Comparison of ENCODE assay signal across 9 cellular contexts in genomic region chr15:75731248-75732100, GRCh38. TPM values are rescaled to one million over a fixed set of nuclear protein-coding genes. Genes with fewer than 3 reads are reported as not detected.
A peak's percentile ranks its signal among the peaks of the same experiment; 100 is the strongest.
DNase-seq lines count a peak whose midpoint lies in the region; ATAC-seq, FAIRE-seq and TF ChIP-seq lines count a peak whose summit lies in the region.
"Had no signal": no experiment of that assay in that cellular context is flagged by ENCODE, and none has a peak within 500 bp of the region (broad histone marks: within the 10 kb centered on the region; RNA-seq: fewer than 3 reads in every experiment).

No MANE protein-coding gene starts in this region.

- peaks cover 10% of the 10 kb centered on the region; the same call in 1 of the 2 replicates for H3K4me1 ChIP-seq in HepG2 (ENCODE audit: insufficient read depth, low read length)
- no peaks in the 10 kb centered on the region for H3K4me1 ChIP-seq in OCI-LY7 (ENCODE audit: insufficient read depth, low read length, poor library complexity, severe bottlenecking)
- peaks cover 0 to 7% of the 10 kb centered on the region in 2 donors for H3K4me1 ChIP-seq in breast epithelium

- peaks cover 6 to 11% of the 10 kb centered on the region in 2 donors for H3K4me1 Mint-ChIP-seq in natural killer cell treated with Interleukin-12 subunit alpha and Interleukin-12 subunit beta and Interleukin-15 and Interleukin-18, amount 100 ng/mL, for 72 hours (ENCODE audit: low read depth in 2 of 2)
- H3K4me1 Mint-ChIP-seq in natural killer cell (peaks cover 0 to 22% of the 10 kb centered on the region in 2 donors), chondrocyte (ENCODE audit: low read depth) (peaks cover 13% of the 10 kb centered on the region)
- peaks cover 10% of the 10 kb centered on the region for H3K4me1 Mint-ChIP-seq in activated CD4-positive, alpha-beta T cell treated with anti-CD3 and anti-CD28 coated beads, Interleukin-2, amount 10 ng/mL, durations not matched to agents 24 days and 14 days

- POLR2A ChIA-PET in HepG2 (lab: Yijun Ruan, JAX): no interaction called here
- POLR2A ChIA-PET in OCI-LY7 (lab: Charles Lee): no interaction called here

- H3K27ac Mint-ChIP-seq in natural killer cell treated with Interleukin-12 subunit alpha and Interleukin-12 subunit beta and Interleukin-15 and Interleukin-18, amount 100 ng/mL, for 72 hours: no peak overlapping the region
- H3K27ac Mint-ChIP-seq in natural killer cell: peak overlapping the region in 1 of 2 donors; percentile 27
- no peak overlapping the region for H3K27ac Mint-ChIP-seq in chondrocyte (ENCODE audit: unreplicated experiment)
- H3K27ac Mint-ChIP-seq in activated CD4-positive, alpha-beta T cell treated with anti-CD3 and anti-CD28 coated beads, Interleukin-2, amount 10 ng/mL, durations not matched to agents 24 days and 14 days: no peak overlapping the region

- H3K36me3 ChIP-seq in HepG2 (replicated peaks in 1 of 2; ENCODE audit: control insufficient read depth in 1 of 2, insufficient read depth in 2 of 2, low read length in 2 of 2) (no peaks in the 10 kb centered on the region), OCI-LY7 (ENCODE audit: insufficient read depth, low read length) (no peaks in the 10 kb centered on the region), breast epithelium (no peaks in the 10 kb centered on the region)

- H3K4me3 ChIP-seq in HepG2 (replicated peaks in 1 of 3; ENCODE audit: insufficient read depth in 1 of 3, low read depth in 2 of 3, low read length in 3 of 3): no peak overlapping the region
- no peak overlapping the region for H3K4me3 ChIP-seq in OCI-LY7 (ENCODE audit: low read depth, low read length, poor library complexity, severe bottlenecking)
- H3K4me3 ChIP-seq in breast epithelium: peak overlapping the region in 1 of 3 donors; percentile 26

- no peak for TF ChIP-seq CTCF in natural killer cell (IDR thresholded peaks at IDR 0.05)
- TF ChIP-seq CTCF in chondrocyte (IDR thresholded peaks at IDR 0.05): no peak
- TF ChIP-seq CTCF in HepG2 (CRISPR knock-in tag; IDR thresholded peaks at IDR 0.05): peak; percentile 33; the same call in 1 of the 2 replicates
- TF ChIP-seq CTCF in OCI-LY7 (conservative IDR thresholded peaks at IDR 0.05; ENCODE audit: low read length): no peak
- no peak for TF ChIP-seq CTCF in breast epithelium (IDR thresholded peaks at IDR 0.05)

- 55% methylated on average over 22 of the region's 26 CpGs for WGBS in HepG2 (ENCODE audit: low lambda C conversion rate)

- H3K4me2 ChIP-seq in HepG2 (ENCODE audit: low read depth, low read length): no peak overlapping the region
- H3K4me2 ChIP-seq in OCI-LY7 (ENCODE audit: low read length): no peak overlapping the region

- no peaks in the 10 kb centered on the region for H3K36me3 Mint-ChIP-seq in natural killer cell treated with Interleukin-12 subunit alpha and Interleukin-12 subunit beta and Interleukin-15 and Interleukin-18, amount 100 ng/mL, for 72 hours
- H3K36me3 Mint-ChIP-seq in natural killer cell: no peaks in the 10 kb centered on the region
- H3K36me3 Mint-ChIP-seq in chondrocyte (ENCODE audit: low read depth): no peaks in the 10 kb centered on the region
- H3K36me3 Mint-ChIP-seq in activated CD4-positive, alpha-beta T cell treated with anti-CD3 and anti-CD28 coated beads, Interleukin-2, amount 10 ng/mL, durations not matched to agents 24 days and 14 days (ENCODE audit: low read depth): no peaks in the 10 kb centered on the region

- BruUV-seq in HepG2 (replicated peaks; lab: Mats Ljungman, UMichigan) (no TSS peak), OCI-LY7 (replicated peaks; lab: Mats Ljungman, UMichigan) (no TSS peak)

- TF ChIP-seq EP300 in HepG2 (IDR thresholded peaks at IDR 0.05; ENCODE audit: low read depth in 2 of 2, low read length in 2 of 2) (no peak), HepG2 (CRISPR knock-in tag; IDR thresholded peaks at IDR 0.05; ENCODE audit: borderline replicate concordance) (no peak)

- H3K27me3 Mint-ChIP-seq in natural killer cell treated with Interleukin-12 subunit alpha and Interleukin-12 subunit beta and Interleukin-15 and Interleukin-18, amount 100 ng/mL, for 72 hours: peaks cover 16 to 32% of the 10 kb centered on the region in 2 donors
- H3K27me3 Mint-ChIP-seq in natural killer cell (ENCODE audit: low read depth in 2 of 2): peaks cover 12 to 63% of the 10 kb centered on the region in 2 donors
- H3K27me3 Mint-ChIP-seq in chondrocyte (ENCODE audit: low read depth): no peaks in the 10 kb centered on the region
- peaks cover 14% of the 10 kb centered on the region for H3K27me3 Mint-ChIP-seq in activated CD4-positive, alpha-beta T cell treated with anti-CD3 and anti-CD28 coated beads, Interleukin-2, amount 10 ng/mL, durations not matched to agents 24 days and 14 days

- in situ Hi-C loops in HepG2 (cut with HindIII; ENCODE audit: extremely low pct_ligation_motif_present, low pct_unique_long_range_greater_than_20kb): no loop called here

- peak; percentile 56 for DNase-seq in natural killer cell treated with Interleukin-12 subunit alpha and Interleukin-12 subunit beta and Interleukin-15 and Interleukin-18, amount 100 ng/mL, for 72 hours (ENCODE audit: low spot score)
- DNase-seq in natural killer cell (no peak), chondrocyte (ENCODE audit: low spot score) (peak; percentile 89), HepG2 (ENCODE audit: low spot score) (no peak), OCI-LY7 (ENCODE audit: low spot score) (no peak), breast epithelium (ENCODE audit: low spot score in 2 of 2) (no peak), NCI-H82 (lab: John Stamatoyannopoulos, UW) (no peak)
- DNase-seq in activated CD4-positive, alpha-beta T cell treated with anti-CD3 and anti-CD28 coated beads, Interleukin-2, amount 10 ng/mL, durations not matched to agents 24 days and 14 days: no peak
- DNase-seq: activated CD4-positive, alpha-beta T cell treated with anti-CD3 and anti-CD28 coated beads, Interleukin-2, amount 50 U/mL, for 4 hours had no signal

- H3K27me3 ChIP-seq in HepG2 (ENCODE audit: control insufficient read depth in 1 of 2, insufficient read depth in 2 of 2, low read length in 2 of 2): no peaks in the 10 kb centered on the region; a peak in 1 of 5 replicates
- no peaks in the 10 kb centered on the region for H3K27me3 ChIP-seq in breast epithelium

- H3K27ac ChIP-seq in HepG2 (ENCODE audit: extremely low read length, insufficient read depth, low read length) (no peak overlapping the region), OCI-LY7 (ENCODE audit: low read depth, low read length, poor library complexity, severe bottlenecking) (no peak overlapping the region), breast epithelium (peak overlapping the region in 1 of 2 donors; percentile 57)

- no peak overlapping the region for H3K4me3 Mint-ChIP-seq in natural killer cell treated with Interleukin-12 subunit alpha and Interleukin-12 subunit beta and Interleukin-15 and Interleukin-18, amount 100 ng/mL, for 72 hours
- H3K4me3 Mint-ChIP-seq in natural killer cell: no peak overlapping the region
- no peak overlapping the region for H3K4me3 Mint-ChIP-seq in chondrocyte (ENCODE audit: unreplicated experiment)
- H3K4me3 Mint-ChIP-seq in activated CD4-positive, alpha-beta T cell treated with anti-CD3 and anti-CD28 coated beads, Interleukin-2, amount 10 ng/mL, durations not matched to agents 24 days and 14 days: no peak overlapping the region

- H3K9ac ChIP-seq in HepG2 (ENCODE audit: insufficient read depth, low read depth, low read length): no peak overlapping the region

- no peaks in the 10 kb centered on the region for H3K79me2 ChIP-seq in HepG2 (ENCODE audit: insufficient read depth, low read length)
- H3K79me2 ChIP-seq in OCI-LY7 (ENCODE audit: insufficient read depth, low read depth, low read length): no peaks in the 10 kb centered on the region

- no peaks in the 10 kb centered on the region for H3K9me2 ChIP-seq in OCI-LY7 (ENCODE audit: insufficient read depth, low read length)

- H3K9me3 ChIP-seq in HepG2 (ENCODE audit: low read length): no peaks in the 10 kb centered on the region
- H3K9me3 ChIP-seq in OCI-LY7 (ENCODE audit: low read length): no peaks in the 10 kb centered on the region
- no peaks in the 10 kb centered on the region for H3K9me3 ChIP-seq in breast epithelium

- H4K20me1 ChIP-seq in HepG2 (ENCODE audit: insufficient read depth, low read length): no peaks in the 10 kb centered on the region
- no peaks in the 10 kb centered on the region for H4K20me1 ChIP-seq in OCI-LY7 (ENCODE audit: insufficient read depth, low read length)

- intact Hi-C loops in natural killer cell (cut with micrococcal nuclease): no loop called here
- intact Hi-C loops in HepG2 (cut with micrococcal nuclease; ENCODE audit: unreplicated experiment): no loop called here
- intact Hi-C loops in OCI-LY7 (cut with micrococcal nuclease; ENCODE audit: unreplicated experiment): no loop called here
- intact Hi-C loops in activated CD4-positive, alpha-beta T cell treated with anti-CD3 and anti-CD28 coated beads, Interleukin-2, amount 10 ng/mL, durations not matched to agents 24 days and 14 days (cut with micrococcal nuclease): no loop called here
- intact Hi-C loops in breast epithelium (cut with DNase I; ENCODE audit: low total_unique reads): no loop called here

- CTCF ChIA-PET in HepG2 (lab: Yijun Ruan, JAX; ENCODE audit: low intra/inter-chr PET ratio, low total read pairs): interaction anchor here (2.0 kb wide), 1 partner anchor 70 kb away, joined by 11 read pairs; no protein-coding TSS in a partner anchor
- CTCF ChIA-PET in OCI-LY7 (lab: Charles Lee; ENCODE audit: unreplicated experiment): no interaction called here

- H2AFZ ChIP-seq in HepG2 (ENCODE audit: low read length) (no peak overlapping the region), OCI-LY7 (ENCODE audit: low read length) (no peak overlapping the region)

- no peak for FAIRE-seq in HepG2 (lab: Jason Lieb, UNC)

- ATAC-seq in natural killer cell treated with Interleukin-12 subunit alpha and Interleukin-12 subunit beta and Interleukin-15 and Interleukin-18, amount 100 ng/mL, for 72 hours: no peak
- ATAC-seq in natural killer cell (no peak), HepG2 (no peak)

- no peak for TF ChIP-seq RAD21 in HepG2 (CRISPR knock-in tag; IDR thresholded peaks at IDR 0.05)

- TF ChIP-seq POLR2A in HepG2 (IDR thresholded peaks at IDR 0.05; ENCODE audit: insufficient read depth in 1 of 2, low read depth in 2 of 2, low read length in 2 of 2) (no peak), breast epithelium (IDR thresholded peaks at IDR 0.05) (no peak)

- H3K9me3 Mint-ChIP-seq in natural killer cell treated with Interleukin-12 subunit alpha and Interleukin-12 subunit beta and Interleukin-15 and Interleukin-18, amount 100 ng/mL, for 72 hours: no peaks in the 10 kb centered on the region
- H3K9me3 Mint-ChIP-seq in natural killer cell: no peaks in the 10 kb centered on the region
- H3K9me3 Mint-ChIP-seq in chondrocyte (ENCODE audit: low read depth): no peaks in the 10 kb centered on the region
- H3K9me3 Mint-ChIP-seq in activated CD4-positive, alpha-beta T cell treated with anti-CD3 and anti-CD28 coated beads, Interleukin-2, amount 10 ng/mL, durations not matched to agents 24 days and 14 days: no peaks in the 10 kb centered on the region

RNA-seq across cellular contexts. Expression of gene CSPG4, which starts 18.8 kb away (rescaled TPM):
- total RNA-seq in natural killer cell treated with Interleukin-12 subunit alpha and Interleukin-12 subunit beta and Interleukin-15 and Interleukin-18, amount 100 ng/mL, for 72 hours: not detected
- total RNA-seq in natural killer cell (under 1 TPM; 0.05 to 0.09 (median 0.07) TPM), chondrocyte (302 to 607 TPM (median 595 TPM) in 3 replicates), HepG2 (2016; rRNA removed; fragmentation: Illumina TruSeq; extraction: Trizol) (0.03 and 0.04 TPM in 2 replicates), OCI-LY7 (2022) (not detected in 2 replicates), breast epithelium (10 to 100 TPM in 2 of 3 donors, 1 to 10 TPM in 1; 6.3 to 42.9 (median 17.0) TPM)
- not detected in 2 replicates for total RNA-seq in HepG2 (2016; cell fraction: cytosol; rRNA removed; fragmentation: Illumina TruSeq; extraction: Trizol; ENCODE audit: low read depth)
- 0.01 and 0.02 TPM in 2 replicates for total RNA-seq in HepG2 (2016; cell fraction: insoluble cytoplasmic fraction; rRNA removed; fragmentation: Illumina TruSeq; extraction: Trizol)
- not detected in 2 replicates for total RNA-seq in HepG2 (2016; cell fraction: membrane; rRNA removed; fragmentation: Illumina TruSeq; extraction: Trizol)
- total RNA-seq in HepG2 (2016; cell fraction: nucleus; rRNA removed; fragmentation: Illumina TruSeq; extraction: Trizol): 0.06 and 0.09 TPM in 2 replicates
- 0.01 and 0.03 TPM in 2 replicates for polyA plus RNA-seq in HepG2 (2011; rRNA removed)
- polyA plus RNA-seq in HepG2 (2011; cell fraction: cytosol; rRNA removed): 0.01 TPM in 2 replicates
- polyA plus RNA-seq in HepG2 (2011; cell fraction: nucleus; rRNA removed): 0.14 and 0.19 TPM in 2 replicates
- polyA plus RNA-seq in HepG2 (2012): 0.03 and 0.04 TPM in 2 replicates
- not detected in 2 replicates for polyA plus RNA-seq in HepG2 (2016; cell fraction: cytosol; fragmentation: Illumina TruSeq; extraction: Trizol; ENCODE audit: low read depth)
- not detected in 2 replicates for polyA plus RNA-seq in HepG2 (2016; cell fraction: insoluble cytoplasmic fraction; fragmentation: Illumina TruSeq; extraction: Trizol; ENCODE audit: low read depth)
- polyA plus RNA-seq in HepG2 (2016; cell fraction: membrane; fragmentation: Illumina TruSeq; extraction: Trizol; ENCODE audit: low read depth): not detected in 2 replicates
- not detected in 2 replicates for polyA plus RNA-seq in HepG2 (2016; cell fraction: nucleus; fragmentation: Illumina TruSeq; extraction: Trizol; ENCODE audit: insufficient read depth, low read depth)
- polyA minus RNA-seq in HepG2 (2011; rRNA and poly(A)+ RNA removed; ENCODE audit: low replicate concordance): 0.08 and 24.5 TPM in 2 replicates
- polyA minus RNA-seq in HepG2 (2011; cell fraction: cytosol; rRNA and poly(A)+ RNA removed): 0.18 TPM in 1 of 2 replicates, not detected in the other
- 0.12 and 0.13 TPM in 2 replicates for polyA minus RNA-seq in HepG2 (2011; cell fraction: nucleus; rRNA and poly(A)+ RNA removed)
- not detected in 2 replicates for total RNA-seq in OCI-LY7 (2014; rRNA removed; shearing (Covaris generic))
- total RNA-seq in activated CD4-positive, alpha-beta T cell treated with anti-CD3 and anti-CD28 coated beads, Interleukin-2, amount 10 ng/mL, durations not matched to agents 24 days and 14 days: not detected in 2 replicates

Comparison
In these comparisons a context has a peak if more than half of its experiments do, and no peak if none do; other contexts are left out.
1. DNase-seq: peak in natural killer cell treated with Interleukin-12 subunit alpha and Interleukin-12 subunit beta and Interleukin-15 and Interleukin-18, amount 100 ng/mL, for 72 hours (single experiment) and chondrocyte (single experiment); none in natural killer cell (single experiment), HepG2 (single experiment), OCI-LY7 (single experiment), activated CD4-positive, alpha-beta T cell treated with anti-CD3 and anti-CD28 coated beads, Interleukin-2, amount 10 ng/mL, durations not matched to agents 24 days and 14 days (single experiment), breast epithelium (0 of 2) and NCI-H82 (single experiment).